ENCODE assay signal across 28 cellular contexts in the genomic region with DNA sequence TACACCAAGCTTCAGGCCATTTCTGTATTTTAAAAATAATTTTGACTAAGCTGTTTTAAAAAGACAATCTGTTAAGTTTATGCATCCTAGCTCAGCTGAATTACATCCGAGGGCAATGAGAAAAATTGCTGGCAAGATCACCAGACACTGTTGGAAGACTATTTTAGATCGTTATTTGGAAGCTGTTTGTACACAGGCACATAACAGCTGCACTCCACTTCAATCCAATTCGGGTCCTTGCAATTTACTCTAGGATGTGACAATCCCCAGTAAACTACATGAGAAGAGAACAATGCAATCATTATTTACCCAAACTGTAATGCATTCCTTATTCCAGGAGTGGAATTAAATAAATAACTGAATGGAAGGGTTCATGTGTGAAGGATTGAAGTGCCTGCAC.
"Had no signal": no experiment of that assay in that cellular context is flagged by ENCODE, and none has a peak within 500 bp of the region (broad histone marks: within the 10 kb centered on the region; RNA-seq: fewer than 3 reads in every experiment).

No MANE protein-coding gene starts in this region.

- DNase-seq: activated CD4-positive, alpha-beta T cell treated with anti-CD3 and anti-CD28 coated beads for 48 hours; activated CD4-positive, alpha-beta T cell treated with anti-CD3 and anti-CD28 coated beads, Interleukin-2, amount 50 U/mL, for 48 hours; activated CD8-positive, alpha-beta memory T cell treated with anti-CD3 and anti-CD28 coated beads for 24 hours; activated gamma-delta T cell; activated naive CD4-positive, alpha-beta T cell treated with anti-CD3 and anti-CD28 coated beads, Interleukin-2, amount 10 ng/mL, durations not matched to agents 7 days and 5 days; activated naive CD8-positive, alpha-beta T cell treated with anti-CD3 and anti-CD28 coated beads, Interleukin-2, amount 10 ng/mL, durations not matched to agents 7 days and 5 days; cerebellar nuclear complex; colonic mucosa; effector CD8-positive, alpha-beta T cell; esophagus squamous epithelium; gastrocnemius medialis; left colon; naive thymus-derived CD8-positive, alpha-beta T cell; nucleus accumbens; right cardiac atrium; spleen; stimulated activated naive CD4-positive, alpha-beta T cell treated with Interleukin-2 at 50 U/mL for 16 hours; T-helper 17 cell; T1000; testis; transverse colon; WERI-Rb-1 had no signal

- H3K9me3 ChIP-seq: ascending aorta, colonic mucosa, esophagus squamous epithelium, gastrocnemius medialis, spleen, testis, transverse colon had no signal

- H3K36me3 ChIP-seq: ascending aorta, cardiac muscle cell, colonic mucosa, esophagus squamous epithelium, gastrocnemius medialis, spleen, transverse colon, WERI-Rb-1 had no signal

- H3K27ac ChIP-seq: ascending aorta, cardiac muscle cell, colonic mucosa, epithelial cell of prostate, esophagus squamous epithelium, gastrocnemius medialis, hepatocyte, parathyroid adenoma, spleen, testis, transverse colon, WERI-Rb-1 had no signal

- H3K4me3 ChIP-seq: ascending aorta, cardiac muscle cell, colonic mucosa, esophagus squamous epithelium, gastrocnemius medialis, hepatocyte, spleen, testis, transverse colon had no signal

- H3K27me3 ChIP-seq: ascending aorta, cardiac muscle cell, colonic mucosa, esophagus squamous epithelium, gastrocnemius medialis, spleen, testis, transverse colon had no signal

- ATAC-seq: activated CD4-positive, CD25-positive, alpha-beta regulatory T cell treated with anti-CD3 and anti-CD28 coated beads, Interleukin-2, amount 50 U/mL, for 24 hours; gastrocnemius medialis; left colon; naive thymus-derived CD8-positive, alpha-beta T cell; right cardiac atrium; T-helper 17 cell had no signal

- H3K4me1 ChIP-seq: ascending aorta, colonic mucosa, esophagus squamous epithelium, parathyroid adenoma, testis, transverse colon had no signal
